In genomic region chr5:91225848-91226686, GRCh38 we compare ENCODE assay signal across 1 cellular context.
TF ChIP-seq lines count a peak whose summit lies in the region.

No MANE protein-coding gene starts in this region.

TF ChIP-seq in HepG2, 621 proteins besides CTCF, POLR2A, EP300 and RAD21 (continued from another document):
- TF ChIP-seq ZNF609 (CRISPR knock-in tag; IDR thresholded peaks at IDR 0.05; ENCODE audit: borderline replicate concordance) (no peak), ZNF674 (CRISPR knock-in tag; IDR thresholded peaks at IDR 0.05; ENCODE audit: low read depth) (no peak), ZNF740 (CRISPR knock-in tag; IDR thresholded peaks at IDR 0.05) (no peak), IKZF1 (IDR thresholded peaks at IDR 0.05) (no peak), U2AF2 (IDR thresholded peaks at IDR 0.05; ENCODE audit: low read depth, low read length) (no peak), ZFP91 (CRISPR knock-in tag; IDR thresholded peaks at IDR 0.05; ENCODE audit: borderline replicate concordance) (no peak), MLXIP (CRISPR knock-in tag; IDR thresholded peaks at IDR 0.05; ENCODE audit: borderline replicate concordance) (no peak), ZBTB7A (CRISPR knock-in tag; IDR thresholded peaks at IDR 0.05) (no peak), ASH2L (IDR thresholded peaks at IDR 0.05; ENCODE audit: insufficient read length, low read depth, low read length) (no peak), CEBPZ (IDR thresholded peaks at IDR 0.05; ENCODE audit: low read length) (no peak)
